In the genomic region with DNA sequence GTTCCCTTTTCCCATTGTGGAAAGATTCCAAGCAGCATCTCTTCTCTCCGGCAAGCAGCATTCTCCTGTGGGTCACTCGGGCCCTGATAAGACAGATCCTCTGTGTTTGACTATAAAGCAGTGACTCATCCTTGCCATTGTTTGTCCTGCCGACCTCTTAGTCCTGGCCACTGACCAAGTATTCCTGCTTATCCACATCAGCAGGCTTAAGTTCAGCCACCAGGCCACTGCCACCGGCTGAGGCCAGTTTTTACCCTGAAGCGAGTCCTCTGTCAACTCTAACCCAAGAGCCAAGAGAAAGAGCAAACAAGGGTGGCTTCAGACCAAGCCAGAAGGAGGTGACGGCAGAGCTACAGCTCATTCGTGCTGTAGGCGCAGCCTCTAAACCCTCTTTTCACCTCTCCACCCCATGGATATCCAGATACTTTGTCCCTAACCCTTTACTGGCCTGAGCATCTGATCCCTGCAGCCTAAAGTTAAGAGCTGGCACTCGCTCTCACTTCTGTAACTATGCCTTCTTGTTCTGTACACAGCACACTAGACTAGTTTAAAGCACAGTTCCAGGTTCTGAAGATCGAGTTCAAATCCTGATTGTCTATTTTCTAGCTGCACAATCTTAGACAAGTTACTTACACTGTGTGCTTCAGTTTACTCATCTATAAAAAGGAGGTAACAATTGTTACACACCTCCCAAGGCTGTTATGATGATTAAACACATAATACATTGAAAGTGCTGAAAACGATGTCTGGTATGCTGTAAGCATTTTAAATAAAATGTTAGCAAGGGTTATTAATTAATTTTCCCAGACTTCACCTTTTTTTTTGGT, we compare ENCODE assay signal across 8 cellular contexts. TPM values are rescaled to one million over a fixed set of nuclear protein-coding genes. Genes with fewer than 3 reads are reported as not detected.
DNase-seq lines count a peak whose midpoint lies in the region; ATAC-seq and TF ChIP-seq lines count a peak whose summit lies in the region.

No MANE protein-coding gene starts in this region.

- peak in 1 of 2 donors; percentile 29 for TF ChIP-seq RAD21 in liver (IDR thresholded peaks at IDR 0.05)

- H3F3A ChIP-seq in MM.1S (ENCODE audit: insufficient read depth, low read length): no peaks in the 10 kb centered on the region

- DNase-seq in Right ventricle myocardium inferior (ENCODE audit: missing footprints) (no peak), cardiac septum (ENCODE audit: low spot score) (no peak), caudate nucleus (lab: John Stamatoyannopoulos, UW) (peak in 52 of 61 donors; percentile 11 to 78 (median 54)), dedifferentiated amniotic fluid mesenchymal stem cell (ENCODE audit: extremely low spot score) (no peak), MM.1S (no peak)

- H3K27ac ChIP-seq in caudate nucleus (ENCODE audit: low read depth, low read length): peak overlapping the region; percentile 91
- no peak overlapping the region for H3K27ac ChIP-seq in liver (ENCODE audit: low read depth in 1 of 2, low read length in 2 of 2)
- H3K27ac ChIP-seq in MM.1S (ENCODE audit: low read length): no peak overlapping the region

- H3K4me1 ChIP-seq in liver (ENCODE audit: control insufficient read depth in 4 of 4, insufficient read depth in 4 of 4, low read length in 3 of 4) (no peaks in the 10 kb centered on the region), MM.1S (ENCODE audit: low read length) (no peaks in the 10 kb centered on the region)

- H3K9me2 ChIP-seq in MM.1S (replicated peaks; ENCODE audit: insufficient read depth, low read length): no peaks in the 10 kb centered on the region

- 31% methylated on average over 11 of the region's 11 CpGs for WGBS in liver

- H3K9ac ChIP-seq in liver (ENCODE audit: low read depth in 1 of 2, low read length in 2 of 2) (no peak overlapping the region), MM.1S (ENCODE audit: low read length) (no peak overlapping the region)

- no peaks in the 10 kb centered on the region for H3K9me3 ChIP-seq in liver (ENCODE audit: control insufficient read depth in 4 of 4, low read length in 3 of 4)
- no peaks in the 10 kb centered on the region for H3K9me3 ChIP-seq in MM.1S (replicated peaks; ENCODE audit: insufficient read depth, low read length)

- intact Hi-C loops in Right ventricle myocardium inferior (cut with DNase I) (no loop called here), cardiac septum (cut with DNase I) (loop anchor here (2.0 kb wide), 1 partner anchor 25 kb away; no protein-coding TSS in a partner anchor)

- H3K4me2 ChIP-seq in MM.1S (ENCODE audit: low read depth, low read length): no peak overlapping the region

- no peak overlapping the region for H2AFZ ChIP-seq in MM.1S (ENCODE audit: low read length)

- H3K36me3 ChIP-seq in liver (ENCODE audit: control insufficient read depth in 4 of 4, insufficient read depth in 3 of 4, low read depth in 1 of 4, low read length in 3 of 4) (no peaks in the 10 kb centered on the region), MM.1S (replicated peaks; ENCODE audit: insufficient read depth, low read length) (no peaks in the 10 kb centered on the region)

- no peaks in the 10 kb centered on the region for H3K79me2 ChIP-seq in MM.1S (ENCODE audit: low read length)

- ATAC-seq in Right ventricle myocardium inferior: peak; percentile 90
- ATAC-seq in HG02763 (IDR thresholded peaks at IDR 0.05; ENCODE audit: unreplicated experiment): no peak
- ATAC-seq in GM19035 (IDR thresholded peaks at IDR 0.05; ENCODE audit: unreplicated experiment): no peak

- peaks cover 0 to 2% (median 0%) of the 10 kb centered on the region in 4 donors for H3K27me3 ChIP-seq in liver (ENCODE audit: control insufficient read depth in 4 of 4, insufficient read depth in 4 of 4, low read length in 3 of 4)
- H3K27me3 ChIP-seq in MM.1S (replicated peaks; ENCODE audit: insufficient read depth, low read length): no peaks in the 10 kb centered on the region

- TF ChIP-seq CTCF in liver (IDR thresholded peaks at IDR 0.05; ENCODE audit: low read depth, low read length, missing input control) (peak; percentile 16), MM.1S (IDR thresholded peaks at IDR 0.05; ENCODE audit: low read length) (no peak)

- H3K4me3 ChIP-seq in liver (ENCODE audit: low read depth in 1 of 3, low read length in 3 of 3) (no peak overlapping the region), MM.1S (ENCODE audit: low read length) (no peak overlapping the region)

- H4K20me1 ChIP-seq in MM.1S (ENCODE audit: insufficient read depth, low read length): no peaks in the 10 kb centered on the region

TF ChIP-seq in liver, 16 proteins besides CTCF, POLR2A, EP300 and RAD21:
- TF ChIP-seq, protein P1, sequence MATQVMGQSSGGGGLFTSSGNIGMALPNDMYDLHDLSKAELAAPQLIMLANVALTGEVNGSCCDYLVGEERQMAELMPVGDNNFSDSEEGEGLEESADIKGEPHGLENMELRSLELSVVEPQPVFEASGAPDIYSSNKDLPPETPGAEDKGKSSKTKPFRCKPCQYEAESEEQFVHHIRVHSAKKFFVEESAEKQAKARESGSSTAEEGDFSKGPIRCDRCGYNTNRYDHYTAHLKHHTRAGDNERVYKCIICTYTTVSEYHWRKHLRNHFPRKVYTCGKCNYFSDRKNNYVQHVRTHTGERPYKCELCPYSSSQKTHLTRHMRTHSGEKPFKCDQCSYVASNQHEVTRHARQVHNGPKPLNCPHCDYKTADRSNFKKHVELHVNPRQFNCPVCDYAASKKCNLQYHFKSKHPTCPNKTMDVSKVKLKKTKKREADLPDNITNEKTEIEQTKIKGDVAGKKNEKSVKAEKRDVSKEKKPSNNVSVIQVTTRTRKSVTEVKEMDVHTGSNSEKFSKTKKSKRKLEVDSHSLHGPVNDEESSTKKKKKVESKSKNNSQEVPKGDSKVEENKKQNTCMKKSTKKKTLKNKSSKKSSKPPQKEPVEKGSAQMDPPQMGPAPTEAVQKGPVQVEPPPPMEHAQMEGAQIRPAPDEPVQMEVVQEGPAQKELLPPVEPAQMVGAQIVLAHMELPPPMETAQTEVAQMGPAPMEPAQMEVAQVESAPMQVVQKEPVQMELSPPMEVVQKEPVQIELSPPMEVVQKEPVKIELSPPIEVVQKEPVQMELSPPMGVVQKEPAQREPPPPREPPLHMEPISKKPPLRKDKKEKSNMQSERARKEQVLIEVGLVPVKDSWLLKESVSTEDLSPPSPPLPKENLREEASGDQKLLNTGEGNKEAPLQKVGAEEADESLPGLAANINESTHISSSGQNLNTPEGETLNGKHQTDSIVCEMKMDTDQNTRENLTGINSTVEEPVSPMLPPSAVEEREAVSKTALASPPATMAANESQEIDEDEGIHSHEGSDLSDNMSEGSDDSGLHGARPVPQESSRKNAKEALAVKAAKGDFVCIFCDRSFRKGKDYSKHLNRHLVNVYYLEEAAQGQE (IDR thresholded peaks at IDR 0.05): peak; percentile 18
- no peak for TF ChIP-seq GABPA (IDR thresholded peaks at IDR 0.05 in 1 of 2, conservative IDR thresholded peaks at IDR 0.05 in 1 of 2)
- TF ChIP-seq SP1 (IDR thresholded peaks at IDR 0.05): no peak
- TF ChIP-seq, protein P2, sequence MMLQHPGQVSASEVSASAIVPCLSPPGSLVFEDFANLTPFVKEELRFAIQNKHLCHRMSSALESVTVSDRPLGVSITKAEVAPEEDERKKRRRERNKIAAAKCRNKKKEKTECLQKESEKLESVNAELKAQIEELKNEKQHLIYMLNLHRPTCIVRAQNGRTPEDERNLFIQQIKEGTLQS (IDR thresholded peaks at IDR 0.05): peak; percentile 79
- no peak for TF ChIP-seq TAF1 (conservative IDR thresholded peaks at IDR 0.05)
- peak; percentile 32 for TF ChIP-seq FOXA1 (IDR thresholded peaks at IDR 0.05)
- TF ChIP-seq YY1 (IDR thresholded peaks at IDR 0.05): no peak
- TF ChIP-seq, protein P3, sequence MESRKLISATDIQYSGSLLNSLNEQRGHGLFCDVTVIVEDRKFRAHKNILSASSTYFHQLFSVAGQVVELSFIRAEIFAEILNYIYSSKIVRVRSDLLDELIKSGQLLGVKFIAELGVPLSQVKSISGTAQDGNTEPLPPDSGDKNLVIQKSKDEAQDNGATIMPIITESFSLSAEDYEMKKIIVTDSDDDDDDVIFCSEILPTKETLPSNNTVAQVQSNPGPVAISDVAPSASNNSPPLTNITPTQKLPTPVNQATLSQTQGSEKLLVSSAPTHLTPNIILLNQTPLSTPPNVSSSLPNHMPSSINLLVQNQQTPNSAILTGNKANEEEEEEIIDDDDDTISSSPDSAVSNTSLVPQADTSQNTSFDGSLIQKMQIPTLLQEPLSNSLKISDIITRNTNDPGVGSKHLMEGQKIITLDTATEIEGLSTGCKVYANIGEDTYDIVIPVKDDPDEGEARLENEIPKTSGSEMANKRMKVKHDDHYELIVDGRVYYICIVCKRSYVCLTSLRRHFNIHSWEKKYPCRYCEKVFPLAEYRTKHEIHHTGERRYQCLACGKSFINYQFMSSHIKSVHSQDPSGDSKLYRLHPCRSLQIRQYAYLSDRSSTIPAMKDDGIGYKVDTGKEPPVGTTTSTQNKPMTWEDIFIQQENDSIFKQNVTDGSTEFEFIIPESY (IDR thresholded peaks at IDR 0.05): peak; percentile 61
- TF ChIP-seq, protein P4, sequence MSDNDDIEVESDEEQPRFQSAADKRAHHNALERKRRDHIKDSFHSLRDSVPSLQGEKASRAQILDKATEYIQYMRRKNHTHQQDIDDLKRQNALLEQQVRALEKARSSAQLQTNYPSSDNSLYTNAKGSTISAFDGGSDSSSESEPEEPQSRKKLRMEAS (IDR thresholded peaks at IDR 0.05): peak; percentile 21
- TF ChIP-seq FOXA2 (IDR thresholded peaks at IDR 0.05): peak; percentile 47
- no peak for TF ChIP-seq HNF4G (IDR thresholded peaks at IDR 0.05)
- peak; percentile 32 for TF ChIP-seq NR2F2 (IDR thresholded peaks at IDR 0.05)
- TF ChIP-seq JUND (IDR thresholded peaks at IDR 0.05): peak; percentile 97 to 98
- peak in 1 of 2 donors; percentile 88 for TF ChIP-seq EGR1 (IDR thresholded peaks at IDR 0.05; ENCODE audit: low read depth in 2 of 2)
- peak; percentile 28 to 66 for TF ChIP-seq HNF4A (conservative IDR thresholded peaks at IDR 0.05)
- peak; percentile 44 to 91 for TF ChIP-seq RXRA (IDR thresholded peaks at IDR 0.05)
TF ChIP-seq in liver: peak in this region for 11.

RNA-seq across cellular contexts. Expression of a gene that starts 31.0 kb away (rescaled TPM):
- total RNA-seq in Right ventricle myocardium inferior (13.8 TPM), cardiac septum (24.0 TPM), liver (1 to 10 TPM in 1 of 2 donors, under 1 TPM in 1; 0.84 to 1.7 TPM)
- polyA plus RNA-seq in liver: 1 to 10 TPM in 1 of 2 donors, under 1 TPM in 1; 0.42 to 1.1 TPM

Comparison
In these comparisons a context has a peak if more than half of its experiments do, and no peak if none do; other contexts are left out.
1. DNase-seq: peak in caudate nucleus (52 of 61); none in Right ventricle myocardium inferior (single experiment), cardiac septum (single experiment), dedifferentiated amniotic fluid mesenchymal stem cell (single experiment) and MM.1S (single experiment).